8 cellular contexts compared by ENCODE assay signal in the genomic region with DNA sequence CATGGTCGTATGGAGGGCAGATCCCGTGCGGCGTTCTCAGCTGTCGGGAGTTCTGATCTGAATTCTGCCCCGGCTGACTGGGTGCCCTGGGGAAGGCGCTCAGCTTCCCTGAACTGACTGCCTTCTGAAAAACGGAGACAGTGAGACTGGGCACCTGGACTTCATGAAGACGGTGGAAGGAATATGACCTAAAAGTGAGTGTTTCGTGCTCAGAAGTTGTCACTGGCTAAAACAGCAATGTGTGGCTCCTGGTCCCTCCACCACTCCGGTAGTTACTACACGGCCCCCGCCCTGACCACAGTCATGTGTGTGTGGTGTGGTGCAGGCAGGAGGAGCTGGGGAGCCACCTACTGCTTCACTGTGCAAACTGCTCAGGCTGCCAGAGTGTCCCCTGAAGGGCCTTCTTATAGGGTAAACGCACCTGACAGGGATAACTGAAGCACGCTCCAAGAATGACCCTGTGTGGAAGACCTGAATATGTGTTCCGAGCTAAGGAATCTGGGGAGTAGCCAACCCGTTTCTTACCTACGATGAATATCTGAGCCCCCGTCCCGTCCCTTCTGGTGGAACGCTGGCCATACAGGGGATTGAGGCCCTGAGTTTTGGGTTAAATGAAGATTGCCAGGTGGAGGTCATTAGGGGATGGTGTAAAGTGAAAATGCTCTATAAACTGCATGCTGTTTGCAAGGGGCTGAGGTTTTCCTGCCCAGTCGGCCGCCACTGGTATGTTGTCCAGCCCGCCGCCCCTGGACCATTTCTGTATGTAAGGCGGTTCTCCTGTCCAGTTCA. TPM values are rescaled to one million over a fixed set of nuclear protein-coding genes. Genes with fewer than 3 reads are reported as not detected.
DNase-seq lines count a peak whose midpoint lies in the region; ATAC-seq and TF ChIP-seq lines count a peak whose summit lies in the region.

No MANE protein-coding gene starts in this region.

- peaks cover 0 to 49% (median 0%) of the 10 kb centered on the region in 3 donors for H3K27me3 ChIP-seq in stomach

- H3K4me3 ChIP-seq in AG09309 (ENCODE audit: control insufficient read depth, low read depth, low read length) (no peak overlapping the region), stomach (peak overlapping the region in 2 of 4 donors; percentile 12 to 13)

- TF ChIP-seq POLR2A in stomach (IDR thresholded peaks at IDR 0.05) = no peak

- DNase-seq in AG09309 (ENCODE audit: low read depth) = peak; percentile 42
- peak; percentile 39 for DNase-seq in GM19238 (ENCODE audit: insufficient read length, low spot score)
- peak; percentile 8 for DNase-seq in NCI-H524 treated with DMSO at 0.1 percent for 48 hours (lab: John Stamatoyannopoulos, UW)
- peak; percentile 20 for DNase-seq in activated CD8-positive, alpha-beta memory T cell treated with anti-CD3 and anti-CD28 coated beads, Interleukin-2, amount 50 U/mL, for 24 hours (ENCODE audit: extremely low read depth)
- peak; percentile 70 for DNase-seq in fibroblast of gingiva (ENCODE audit: low read depth)
- no peak for DNase-seq in natural killer cell treated with Interleukin-12 subunit alpha and Interleukin-12 subunit beta and Interleukin-15 and Interleukin-18, amount 100 ng/mL, for 72 hours (ENCODE audit: low spot score)
- peak; percentile 69 for DNase-seq in stomach

- peaks cover 15 to 30% of the 10 kb centered on the region in 2 donors for H3K27me3 Mint-ChIP-seq in natural killer cell treated with Interleukin-12 subunit alpha and Interleukin-12 subunit beta and Interleukin-15 and Interleukin-18, amount 100 ng/mL, for 72 hours

- no peak for TF ChIP-seq EP300 in stomach (IDR thresholded peaks at IDR 0.05)

- no peaks in the 10 kb centered on the region for H3K9me3 Mint-ChIP-seq in natural killer cell treated with Interleukin-12 subunit alpha and Interleukin-12 subunit beta and Interleukin-15 and Interleukin-18, amount 100 ng/mL, for 72 hours

- intact Hi-C loops in stomach (cut with DNase I; ENCODE audit: low total_unique reads) = no loop called here

- peaks cover 0 to 13% (median 9%) of the 10 kb centered on the region in 4 donors for H3K4me1 ChIP-seq in stomach

- ATAC-seq in natural killer cell treated with Interleukin-12 subunit alpha and Interleukin-12 subunit beta and Interleukin-15 and Interleukin-18, amount 100 ng/mL, for 72 hours = peak; percentile 72 to 82
- ATAC-seq in GM18870 (IDR thresholded peaks at IDR 0.05; ENCODE audit: unreplicated experiment) = no peak

- H3K27ac ChIP-seq in stomach = peak overlapping the region in 1 of 5 donors; percentile 35

- H3K27ac Mint-ChIP-seq in natural killer cell treated with Interleukin-12 subunit alpha and Interleukin-12 subunit beta and Interleukin-15 and Interleukin-18, amount 100 ng/mL, for 72 hours = no peak overlapping the region

- H3K4me1 Mint-ChIP-seq in natural killer cell treated with Interleukin-12 subunit alpha and Interleukin-12 subunit beta and Interleukin-15 and Interleukin-18, amount 100 ng/mL, for 72 hours (ENCODE audit: low read depth in 2 of 2) = peaks cover 5 to 10% of the 10 kb centered on the region in 2 donors

- TF ChIP-seq CTCF in AG09309 (IDR thresholded peaks at IDR 0.05; ENCODE audit: control insufficient read depth, insufficient read depth, low read depth, low read length, missing control alignments) (peak; percentile 80), stomach (IDR thresholded peaks at IDR 0.05) (peak in 5 of 7 experiments; percentile 11 to 47 (median 34))

- H3K36me3 Mint-ChIP-seq in natural killer cell treated with Interleukin-12 subunit alpha and Interleukin-12 subunit beta and Interleukin-15 and Interleukin-18, amount 100 ng/mL, for 72 hours = no peaks in the 10 kb centered on the region

- no peak overlapping the region for H3K4me3 Mint-ChIP-seq in natural killer cell treated with Interleukin-12 subunit alpha and Interleukin-12 subunit beta and Interleukin-15 and Interleukin-18, amount 100 ng/mL, for 72 hours

- no peaks in the 10 kb centered on the region for H3K36me3 ChIP-seq in stomach

- 35 to 42% (median 40%) methylated on average over 24 to 26 of the region's 26 CpGs for WGBS in stomach, 5 donors

- H3K9me3 ChIP-seq in stomach = no peaks in the 10 kb centered on the region

RNA-seq across cellular contexts. Expression of gene MYOM3, which starts 0.6 kb away (rescaled TPM):
- not detected for total RNA-seq in natural killer cell treated with Interleukin-12 subunit alpha and Interleukin-12 subunit beta and Interleukin-15 and Interleukin-18, amount 100 ng/mL, for 72 hours
- total RNA-seq in stomach = 1 to 10 TPM in 2 of 5 donors, under 1 TPM in 2, not detected in 1; 0.14 to 1.8 (median 1.1) TPM
- polyA plus RNA-seq in stomach = under 1 TPM; 0.12 to 0.18 (median 0.15) TPM

RNA-seq across cellular contexts. Expression of gene IL22RA1, which starts 30.4 kb away (rescaled TPM):
- not detected for total RNA-seq in natural killer cell treated with Interleukin-12 subunit alpha and Interleukin-12 subunit beta and Interleukin-15 and Interleukin-18, amount 100 ng/mL, for 72 hours
- 1 to 10 TPM in 3 of 5 donors, under 1 TPM in 1, not detected in 1; 0.43 to 4.1 (median 2.0) TPM for total RNA-seq in stomach
- polyA plus RNA-seq in stomach = 1 to 10 TPM; 1.2 to 2.1 (median 1.4) TPM
